ENCODE assay signal across 8 cellular contexts in the genomic region with DNA sequence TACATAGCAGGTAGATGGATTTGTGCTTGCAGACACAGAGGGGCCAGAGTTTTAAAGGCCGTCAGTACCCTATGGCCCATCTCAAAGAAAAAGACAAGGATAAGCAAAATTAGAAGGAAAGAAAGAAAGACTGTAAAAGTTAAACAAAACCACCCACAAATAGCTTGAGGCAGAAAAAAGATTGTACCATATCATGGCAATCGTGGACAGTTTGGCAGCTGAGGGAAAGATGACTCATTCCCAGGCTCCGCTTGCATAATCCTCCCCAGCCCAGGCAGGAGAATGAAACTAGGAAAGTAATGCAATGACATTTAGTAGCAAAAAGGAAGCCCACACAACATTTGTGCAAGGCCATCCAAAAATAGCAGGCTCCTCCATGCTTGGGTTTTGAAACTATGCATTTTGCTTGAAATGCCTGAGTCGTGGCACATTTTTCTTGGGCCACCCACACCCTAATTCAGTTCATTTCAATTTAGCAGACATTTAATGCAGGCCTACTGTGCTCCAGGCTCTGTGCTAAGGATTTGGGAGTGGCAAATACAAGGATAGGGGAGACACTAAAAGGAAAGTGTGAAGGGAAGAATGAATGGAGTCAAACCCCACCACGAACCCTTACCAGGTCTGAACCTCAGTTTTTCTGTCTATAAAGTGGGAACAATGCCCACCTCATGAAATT. TPM values are rescaled to one million over a fixed set of nuclear protein-coding genes. Genes with fewer than 3 reads are reported as not detected.
DNase-seq lines count a peak whose midpoint lies in the region; ATAC-seq lines count a peak whose summit lies in the region.

No MANE protein-coding gene starts in this region.

- H3K4me1 ChIP-seq in right cardiac atrium (ENCODE audit: control insufficient read depth, insufficient read depth, low read length), result peaks cover 22% of the 10 kb centered on the region
- H3K4me1 ChIP-seq in skeletal muscle satellite cell (ENCODE audit: control insufficient read depth, insufficient read depth, low read length), result peaks cover 55% of the 10 kb centered on the region

- no peak overlapping the region for H3K4me3 ChIP-seq in right cardiac atrium (ENCODE audit: low read length)
- peak overlapping the region; percentile 12 for H3K4me3 ChIP-seq in skeletal muscle satellite cell (ENCODE audit: low read length)
- no peak overlapping the region for H3K4me3 ChIP-seq in H7 (ENCODE audit: insufficient read depth, low read depth, low read length)

- DNase-seq in ELR (ENCODE audit: low read depth) (peak; percentile 95), MV-4-11 (lab: John Stamatoyannopoulos, UW) (peak; percentile 98), amniotic epithelial cell (ENCODE audit: low read depth) (peak; percentile 96), right cardiac atrium (peak; percentile 79 to 87 (median 80)), H7 (no peak)

- H3K36me3 ChIP-seq in skeletal muscle satellite cell (ENCODE audit: insufficient read depth, low read length) (no peaks in the 10 kb centered on the region), H7 (replicated peaks; ENCODE audit: control insufficient read depth, insufficient read depth, low read length) (no peaks in the 10 kb centered on the region)

- WGBS in right cardiac atrium, result 24% methylated on average over 5 of the region's 5 CpGs

- H3K27me3 ChIP-seq in right cardiac atrium (ENCODE audit: control insufficient read depth, insufficient read depth) (no peaks in the 10 kb centered on the region), skeletal muscle satellite cell (ENCODE audit: control insufficient read depth, insufficient read depth, low read length) (no peaks in the 10 kb centered on the region), H7 (ENCODE audit: control insufficient read depth, insufficient read depth, low read length) (no peaks in the 10 kb centered on the region)

- peak overlapping the region; percentile 59 for H3K9ac ChIP-seq in skeletal muscle satellite cell (ENCODE audit: low read depth, low read length)

- peak overlapping the region; percentile 77 for H3K27ac ChIP-seq in right cardiac atrium (ENCODE audit: low read length)

- intact Hi-C loops in right cardiac atrium (cut with DNase I), result no loop called here

- ATAC-seq in right cardiac atrium (peak; percentile 93 to 94), GM21381 (IDR thresholded peaks at IDR 0.05; ENCODE audit: unreplicated experiment) (no peak), HG03460 (IDR thresholded peaks at IDR 0.05; ENCODE audit: unreplicated experiment) (no peak)

- H3K9me3 ChIP-seq in right cardiac atrium (ENCODE audit: control insufficient read depth, low read length) (no peaks in the 10 kb centered on the region), skeletal muscle satellite cell (replicated peaks; ENCODE audit: low read length) (no peaks in the 10 kb centered on the region)

- peak overlapping the region; percentile 61 for H3K4me2 ChIP-seq in skeletal muscle satellite cell (ENCODE audit: low read length)

RNA-seq across cellular contexts. Expression of a gene that starts 40.9 kb away (rescaled TPM):
- total RNA-seq in right cardiac atrium, result 10 to 100 TPM; 29.2 to 40.5 (median 30.5) TPM
- 9.9 TPM for polyA plus RNA-seq in right cardiac atrium
- 18.3 and 32.1 TPM in 2 replicates for total RNA-seq in skeletal muscle satellite cell (2012; rRNA removed)
- total RNA-seq in H7 (2014; rRNA removed; shearing (Covaris generic)), result 29.2 and 30.8 TPM in 2 replicates

Comparison
In these comparisons a context has a peak if more than half of its experiments do, and no peak if none do; other contexts are left out.
1. ATAC-seq: peak in right cardiac atrium (2 of 2); none in GM21381 (single experiment) and HG03460 (single experiment).